Comparison of ENCODE assay signal across 8 cellular contexts in genomic region chr17:3914319-3914685, GRCh38. TPM values are rescaled to one million over a fixed set of nuclear protein-coding genes. Genes with fewer than 3 reads are reported as not detected.
DNase-seq lines count a peak whose midpoint lies in the region; ATAC-seq and TF ChIP-seq lines count a peak whose summit lies in the region.

No MANE protein-coding gene starts in this region.

- no peaks in the 10 kb centered on the region for H3K9me3 ChIP-seq in neutrophil
- H3K9me3 ChIP-seq in left ventricle myocardium inferior (replicated peaks), result no peaks in the 10 kb centered on the region

- H3K27me3 ChIP-seq in neutrophil (no peaks in the 10 kb centered on the region), left ventricle myocardium inferior (ENCODE audit: low read depth) (no peaks in the 10 kb centered on the region)

- H3K4me3 ChIP-seq in neutrophil (ENCODE audit: low read depth in 1 of 2, low read length in 1 of 2), result peak overlapping the region; percentile 93 to 99
- no peak overlapping the region for H3K4me3 ChIP-seq in left ventricle myocardium inferior

- H3K27ac ChIP-seq in neutrophil (peak overlapping the region; percentile 99), left ventricle myocardium inferior (replicated peaks) (no peak overlapping the region)

- TF ChIP-seq CTCF in neutrophil (IDR thresholded peaks at IDR 0.05) (no peak), left ventricle myocardium inferior (IDR thresholded peaks at IDR 0.05; ENCODE audit: borderline replicate concordance) (no peak)

- H3K4me1 ChIP-seq in neutrophil (ENCODE audit: control insufficient read depth in 1 of 2, insufficient read depth in 1 of 2, low read depth in 1 of 2, low read length in 1 of 2) (peaks cover 72 to 77% of the 10 kb centered on the region in 2 experiments), left ventricle myocardium inferior (peaks cover 37% of the 10 kb centered on the region)

- DNase-seq in RPMI8226, result peak; percentile 82
- no peak for DNase-seq in left ventricle myocardium inferior
- no peak for DNase-seq in NCI-H1048 (lab: John Stamatoyannopoulos, UW)
- DNase-seq in iPS-NIHi7 (ENCODE audit: extremely low spot score), result no peak

- ATAC-seq in GM18858 (IDR thresholded peaks at IDR 0.05; ENCODE audit: unreplicated experiment), result peak; percentile 41
- peak; percentile 46 for ATAC-seq in HG02759 (IDR thresholded peaks at IDR 0.05; ENCODE audit: unreplicated experiment)
- no peak for ATAC-seq in HG03135 (IDR thresholded peaks at IDR 0.05; ENCODE audit: unreplicated experiment)

- intact Hi-C loops in left ventricle myocardium inferior (cut with micrococcal nuclease), result no loop called here

- H3K36me3 ChIP-seq in neutrophil (peaks cover 20% of the 10 kb centered on the region), left ventricle myocardium inferior (no peaks in the 10 kb centered on the region)

RNA-seq across cellular contexts. Expression of gene P2RX1, which starts 2.0 kb away (rescaled TPM):
- 0.55 TPM for total RNA-seq in left ventricle myocardium inferior

RNA-seq across cellular contexts. Expression of gene CAMKK1, which starts 21.4 kb away (rescaled TPM):
- 5.5 TPM for total RNA-seq in left ventricle myocardium inferior

RNA-seq across cellular contexts. Expression of gene ATP2A3, which starts 49.9 kb away (rescaled TPM):
- total RNA-seq in left ventricle myocardium inferior, result 8.6 TPM
